ENCODE assay signal across 21 cellular contexts in genomic region chr17:68944435-68945035, GRCh38. TPM values are rescaled to one million over a fixed set of nuclear protein-coding genes. Genes with fewer than 3 reads are reported as not detected.
DNase-seq lines count a peak whose midpoint lies in the region; ATAC-seq, FAIRE-seq and TF ChIP-seq lines count a peak whose summit lies in the region.
"Had no signal": no experiment of that assay in that cellular context is flagged by ENCODE, and none has a peak within 500 bp of the region (broad histone marks: within the 10 kb centered on the region; RNA-seq: fewer than 3 reads in every experiment).

No MANE protein-coding gene starts in this region.

- H3K79me1 ChIP-seq in mesendoderm (ENCODE audit: low read length) = no peaks in the 10 kb centered on the region

- no peaks in the 10 kb centered on the region for H3K36me3 Mint-ChIP-seq in WTC11
- no peaks in the 10 kb centered on the region for H3K36me3 Mint-ChIP-seq in CD8-positive, alpha-beta T cell

- H3K36me3 ChIP-seq in cardiac muscle cell (no peaks in the 10 kb centered on the region), heart left ventricle (peaks cover 0 to 40% (median 0%) of the 10 kb centered on the region in 9 donors), mesendoderm (ENCODE audit: control insufficient read depth, insufficient read depth, low read length) (no peaks in the 10 kb centered on the region), small intestine (ENCODE audit: control insufficient read depth in 2 of 2, insufficient read depth in 2 of 2, low read length in 2 of 2) (no peaks in the 10 kb centered on the region)
- H3K36me3 ChIP-seq in CD8-positive, alpha-beta T cell (ENCODE audit: insufficient read depth, low read length) = no peaks in the 10 kb centered on the region

- no peaks in the 10 kb centered on the region for H3K27me3 ChIP-seq in cardiac muscle cell
- no peaks in the 10 kb centered on the region for H3K27me3 ChIP-seq in heart left ventricle
- no peaks in the 10 kb centered on the region for H3K27me3 ChIP-seq in mesendoderm (ENCODE audit: insufficient read depth, low read length, poor library complexity)
- H3K27me3 ChIP-seq in CD8-positive, alpha-beta T cell (ENCODE audit: insufficient read depth, low read length) = no peaks in the 10 kb centered on the region
- no peaks in the 10 kb centered on the region for H3K27me3 ChIP-seq in small intestine (ENCODE audit: control insufficient read depth in 2 of 2, insufficient read depth in 2 of 2, low read length in 2 of 2)

- H3K4me1 ChIP-seq in cardiac muscle cell (ENCODE audit: low read depth) (no peaks in the 10 kb centered on the region), heart left ventricle (peaks cover 0 to 22% (median 0%) of the 10 kb centered on the region in 12 donors), mesendoderm (ENCODE audit: control insufficient read depth, low read depth, low read length) (no peaks in the 10 kb centered on the region), small intestine (ENCODE audit: control insufficient read depth in 2 of 2, insufficient read depth in 1 of 2, low read depth in 1 of 2, low read length in 1 of 2) (no peaks in the 10 kb centered on the region)
- no peaks in the 10 kb centered on the region for H3K4me1 ChIP-seq in CD8-positive, alpha-beta T cell (ENCODE audit: insufficient read depth, low read length)
- H3K4me1 ChIP-seq: A549 had no signal

- H4K8ac ChIP-seq in mesendoderm (ENCODE audit: low read depth, low read length) = no peak overlapping the region

- no peak for TF ChIP-seq POLR2A in heart left ventricle (IDR thresholded peaks at IDR 0.05)

- no peak overlapping the region for H2BK5ac ChIP-seq in mesendoderm (ENCODE audit: low read length)

- H3K23ac ChIP-seq in mesendoderm (ENCODE audit: low read length) = no peak overlapping the region

- H4K5ac ChIP-seq in mesendoderm (ENCODE audit: low read length) = no peak overlapping the region

- POLR2A ChIA-PET in WTC11 (lab: Charles Lee) = no interaction called here
- POLR2A ChIA-PET in CD8-positive, alpha-beta T cell (lab: Charles Lee) = interaction anchor here (0.9 kb wide), 1 partner anchor 25 kb away, joined by 3 read pairs; no protein-coding TSS in a partner anchor

- no peak overlapping the region for H3K9ac ChIP-seq in mesendoderm (ENCODE audit: low read length)

- DNase-seq in cardiac muscle cell (ENCODE audit: low read depth in 1 of 2, low spot score in 1 of 2) (no peak), heart left ventricle (no peak), WTC11 (ENCODE audit: low spot score) (no peak), mesendoderm (peak; percentile 2), dermis blood vessel endothelial cell (no peak), small intestine (no peak)
- no peak for DNase-seq in CD8-positive, alpha-beta T cell
- DNase-seq: AML-193; CD4-positive, alpha-beta T cell; DMS153; DMS79; GF-D8; HFFc6 had no signal

- H3K9me3 ChIP-seq in cardiac muscle cell (ENCODE audit: low read depth) (no peaks in the 10 kb centered on the region), heart left ventricle (peaks cover 0 to 12% (median 0%) of the 10 kb centered on the region in 12 donors), small intestine (ENCODE audit: control insufficient read depth, low read depth) (no peaks in the 10 kb centered on the region)
- H3K9me3 ChIP-seq in CD8-positive, alpha-beta T cell (ENCODE audit: low read length) = no peaks in the 10 kb centered on the region
- H3K9me3 ChIP-seq: A549 had no signal

- no peak overlapping the region for H3K56ac ChIP-seq in mesendoderm (ENCODE audit: low read length)

- peaks cover 9% of the 10 kb centered on the region for H3K9me3 Mint-ChIP-seq in WTC11
- no peaks in the 10 kb centered on the region for H3K9me3 Mint-ChIP-seq in CD8-positive, alpha-beta T cell
- H3K9me3 Mint-ChIP-seq: IgD-negative memory B cell had no signal

- TF ChIP-seq CTCF in cardiac muscle cell (IDR thresholded peaks at IDR 0.05; ENCODE audit: low read depth, low read length) = no peak
- no peak for TF ChIP-seq CTCF in heart left ventricle (IDR thresholded peaks at IDR 0.05)
- no peak for TF ChIP-seq CTCF in WTC11 (IDR thresholded peaks at IDR 0.05)
- no peak for TF ChIP-seq CTCF in CD8-positive, alpha-beta T cell (IDR thresholded peaks at IDR 0.05)

- intact Hi-C loops in heart left ventricle (cut with DNase I) = no loop called here
- intact Hi-C loops in CD8-positive, alpha-beta T cell (cut with DNase I, micrococcal nuclease) = no loop called here

- no peak for ATAC-seq in heart left ventricle
- ATAC-seq in WTC11 = no peak; the same call in 1 of the 2 replicates
- ATAC-seq in CD8-positive, alpha-beta T cell = no peak
- ATAC-seq: A549, HCT116 had no signal

- H3K4me2 ChIP-seq in mesendoderm (ENCODE audit: low read length) = no peak overlapping the region
- H3K4me2 ChIP-seq: A549 had no signal

- no peak overlapping the region for H3K4me3 Mint-ChIP-seq in WTC11
- H3K4me3 Mint-ChIP-seq in CD8-positive, alpha-beta T cell = no peak overlapping the region
- H3K4me3 Mint-ChIP-seq: CD4-positive, alpha-beta T cell; HFFc6; IgD-negative memory B cell had no signal

- FAIRE-seq in small intestine (lab: Jason Lieb, UNC) = no peak
- FAIRE-seq: A549 had no signal

- H3K27ac ChIP-seq in cardiac muscle cell = peak overlapping the region; percentile 43
- no peak overlapping the region for H3K27ac ChIP-seq in heart left ventricle
- no peak overlapping the region for H3K27ac ChIP-seq in mesendoderm (ENCODE audit: low read depth, low read length)
- no peak overlapping the region for H3K27ac ChIP-seq in CD8-positive, alpha-beta T cell (ENCODE audit: low read depth, low read length)
- H3K27ac ChIP-seq in small intestine (ENCODE audit: low read depth in 1 of 2, low read length in 1 of 2) = no peak overlapping the region
- H3K27ac ChIP-seq: 22Rv1, A549, C4-2B, HL-60 had no signal

- no peaks in the 10 kb centered on the region for H3K79me2 ChIP-seq in mesendoderm (ENCODE audit: control insufficient read depth, insufficient read depth, low read length)

- no peak overlapping the region for H3K4ac ChIP-seq in mesendoderm (ENCODE audit: low read depth, low read length)

- H3K18ac ChIP-seq in mesendoderm (ENCODE audit: low read length) = no peak overlapping the region

- no peak overlapping the region for H2BK120ac ChIP-seq in mesendoderm (ENCODE audit: low read depth, low read length)

- H3K4me3 ChIP-seq in cardiac muscle cell (no peak overlapping the region), heart left ventricle (no peak overlapping the region), mesendoderm (ENCODE audit: low read length) (no peak overlapping the region), small intestine (ENCODE audit: low read depth in 1 of 2, low read length in 2 of 2) (no peak overlapping the region)
- H3K4me3 ChIP-seq in CD8-positive, alpha-beta T cell (ENCODE audit: low read depth, low read length) = no peak overlapping the region
- H3K4me3 ChIP-seq: A549 had no signal

- H2BK15ac ChIP-seq in mesendoderm (replicated peaks; ENCODE audit: low read depth) = no peak overlapping the region

- peak overlapping the region; percentile 39; the same call in 1 of the 2 replicates for H3K27ac Mint-ChIP-seq in WTC11
- H3K27ac Mint-ChIP-seq in CD8-positive, alpha-beta T cell = no peak overlapping the region
- H3K27ac Mint-ChIP-seq: CD4-positive, alpha-beta T cell; HFFc6; IgD-negative memory B cell had no signal

- H2AK5ac ChIP-seq in mesendoderm (ENCODE audit: low read length) = no peak overlapping the region

- H3K4me1 Mint-ChIP-seq in WTC11 = peaks cover 5% of the 10 kb centered on the region; the same call in 1 of the 2 replicates
- no peaks in the 10 kb centered on the region for H3K4me1 Mint-ChIP-seq in CD8-positive, alpha-beta T cell (ENCODE audit: low read depth)
- H3K4me1 Mint-ChIP-seq: IgD-negative memory B cell had no signal

- 61 to 69% (median 65%) methylated on average over 6 of the region's 6 CpGs for WGBS in heart left ventricle, 4 donors
- WGBS in mesendoderm (ENCODE audit: extremely low coverage, insufficient coverage, low lambda C conversion rate) = no CpG with 5 or more reads among the region's 6 CpGs
- WGBS in small intestine, 3 donors = 60 to 86% (median 63%) methylated on average over 6 of the region's 6 CpGs

- CTCF ChIA-PET in WTC11 (lab: Charles Lee) = interaction anchor here (0.8 kb wide), 1 partner anchor 173 kb away, joined by 4 read pairs; no protein-coding TSS in a partner anchor
- CTCF ChIA-PET in CD8-positive, alpha-beta T cell (lab: Charles Lee) = no interaction called here

- H3K27me3 Mint-ChIP-seq in WTC11 (ENCODE audit: low read depth) = no peaks in the 10 kb centered on the region
- H3K27me3 Mint-ChIP-seq in CD8-positive, alpha-beta T cell (ENCODE audit: low read depth) = peaks cover 4% of the 10 kb centered on the region

TF ChIP-seq in WTC11, 78 proteins besides CTCF, POLR2A, EP300 and RAD21:
- no peak for TF ChIP-seq ATF6 (CRISPR knock-in tag; IDR thresholded peaks at IDR 0.05)
- no peak for TF ChIP-seq ATF3 (CRISPR knock-in tag; conservative IDR thresholded peaks at IDR 0.05)

RNA-seq across cellular contexts. Expression of gene ABCA8, which starts 10.7 kb away (rescaled TPM):
- total RNA-seq in cardiac muscle cell (9.1 and 10.8 TPM in 2 replicates), heart left ventricle (10 to 100 TPM; 24.7 to 71.0 (median 44.7) TPM), WTC11 (2021) (0.15 to 0.25 TPM (median 0.21 TPM) in 3 replicates), dermis blood vessel endothelial cell (under 0.01 and 0.19 TPM in 2 replicates)
- polyA plus RNA-seq in cardiac muscle cell (5.9 and 10.1 TPM in 2 replicates), heart left ventricle (10 to 100 TPM; 13.4 to 22.6 TPM), small intestine (1 to 10 TPM in 2 of 3 donors, not detected in 1; 1.9 to 7.7 TPM)
- not detected for polyA plus RNA-seq in mesendoderm (2013, experiment 1 of 2)
- polyA plus RNA-seq in mesendoderm (2013, experiment 2 of 2) = not detected
- total RNA-seq in CD8-positive, alpha-beta T cell = not detected
- total RNA-seq: CD4-positive, alpha-beta T cell; H4; HT1080 had no signal
- polyA plus RNA-seq: IgD-negative memory B cell had no signal
